In genomic region chr12:54968181-54968730, GRCh38 we compare ENCODE assay signal across 25 cellular contexts. TPM values are rescaled to one million over a fixed set of nuclear protein-coding genes. Genes with fewer than 3 reads are reported as not detected.
A peak's percentile ranks its signal among the peaks of the same experiment; 100 is the strongest.
DNase-seq lines count a peak whose midpoint lies in the region; ATAC-seq and TF ChIP-seq lines count a peak whose summit lies in the region.
"Had no signal": no experiment of that assay in that cellular context is flagged by ENCODE, and none has a peak within 500 bp of the region (broad histone marks: within the 10 kb centered on the region; RNA-seq: fewer than 3 reads in every experiment).

No MANE protein-coding gene starts in this region.

- ATAC-seq in T-cell (replicated peaks in 1 of 4), result peak; percentile 56 to 79 (median 59)
- ATAC-seq in activated naive CD8-positive, alpha-beta T cell treated with anti-CD3 and anti-CD28 coated beads, Interleukin-2, amount 10 ng/mL, durations not matched to agents 7 days and 5 days (ENCODE audit: low read depth), result peak; percentile 55
- ATAC-seq: WTC11 had no signal

- no peak for DNase-seq in activated naive CD4-positive, alpha-beta T cell (lab: John Stamatoyannopoulos, UW)
- DNase-seq in T-cell (peak in 8 of 34 experiments; percentile 2 to 52 (median 22)), NCI-H1436 treated with DMSO at 0.1 percent for 48 hours (lab: John Stamatoyannopoulos, UW) (no peak), NCI-H524 treated with DMSO at 0.1 percent for 48 hours (lab: John Stamatoyannopoulos, UW) (no peak), SKM-1 treated with dmso at 0.1 percent for 144 hours (lab: John Stamatoyannopoulos, UW; ENCODE audit: unreplicated experiment) (no peak)
- no peak for DNase-seq in activated naive CD8-positive, alpha-beta T cell treated with anti-CD3 and anti-CD28 coated beads, Interleukin-2, amount 10 ng/mL, durations not matched to agents 7 days and 5 days
- DNase-seq: foreskin melanocyte; GOT3; hippocampal formation; islet precursor cell; NCI-H146; NCI-H2171 treated with DMSO at 0.1 percent for 48 hours; nucleus accumbens; Right ventricle myocardium superior; stimulated activated CD4-positive, alpha-beta T cell treated with anti-CD3 and anti-CD28 coated beads, Interleukin-4, amount 100 ng/mL, for 4 hours; upper lobe of left lung had no signal

- peaks cover 4% of the 10 kb centered on the region for H3K4me1 ChIP-seq in parathyroid adenoma
- H3K4me1 ChIP-seq: breast epithelium had no signal

- H3K4me2 ChIP-seq in parathyroid adenoma (ENCODE audit: low read length), result no peak overlapping the region

- H3K36me3 Mint-ChIP-seq in activated naive CD4-positive, alpha-beta T cell treated with anti-CD3 and anti-CD28 coated beads, Interleukin-2, amount 50 U/mL, for 24 hours, result peaks cover 55% of the 10 kb centered on the region
- peaks cover 68% of the 10 kb centered on the region for H3K36me3 Mint-ChIP-seq in T-cell
- peaks cover 58% of the 10 kb centered on the region for H3K36me3 Mint-ChIP-seq in activated naive CD8-positive, alpha-beta T cell treated with anti-CD3 and anti-CD28 coated beads, Interleukin-2, amount 10 ng/mL, durations not matched to agents 7 days and 5 days
- H3K36me3 Mint-ChIP-seq: WTC11 had no signal

- no peak for TF ChIP-seq CTCF in parathyroid adenoma (IDR thresholded peaks at IDR 0.05)

- POLR2A ChIA-PET in T-cell (lab: Charles Lee), result interaction anchor here in 1 of 2 donors (0.5 kb wide), 1 partner anchor 10 kb away, joined by 3 read pairs; no protein-coding TSS in a partner anchor
- POLR2A ChIA-PET in activated naive CD8-positive, alpha-beta T cell treated with anti-CD3 and anti-CD28 coated beads, Interleukin-2, amount 10 ng/mL, durations not matched to agents 7 days and 5 days (lab: Charles Lee), result interaction anchor here (1.1 kb wide), 1 partner anchor 15 kb away, joined by 4 read pairs; no protein-coding TSS in a partner anchor

- peak overlapping the region; percentile 59 for H3K4me3 Mint-ChIP-seq in activated naive CD4-positive, alpha-beta T cell treated with anti-CD3 and anti-CD28 coated beads, Interleukin-2, amount 50 U/mL, for 24 hours
- H3K4me3 Mint-ChIP-seq in T-cell, result peak overlapping the region; percentile 53 to 70 (median 69)
- peak overlapping the region; percentile 62 for H3K4me3 Mint-ChIP-seq in activated naive CD8-positive, alpha-beta T cell treated with anti-CD3 and anti-CD28 coated beads, Interleukin-2, amount 10 ng/mL, durations not matched to agents 7 days and 5 days
- H3K4me3 Mint-ChIP-seq: WTC11 had no signal

- no peaks in the 10 kb centered on the region for H3K36me3 ChIP-seq in parathyroid adenoma (ENCODE audit: control insufficient read depth, insufficient read depth, low read length)
- H3K36me3 ChIP-seq: breast epithelium, upper lobe of left lung had no signal

- no peaks in the 10 kb centered on the region for H3K9me3 Mint-ChIP-seq in activated naive CD4-positive, alpha-beta T cell treated with anti-CD3 and anti-CD28 coated beads, Interleukin-2, amount 50 U/mL, for 24 hours
- no peaks in the 10 kb centered on the region for H3K9me3 Mint-ChIP-seq in T-cell
- H3K9me3 Mint-ChIP-seq in activated naive CD8-positive, alpha-beta T cell treated with anti-CD3 and anti-CD28 coated beads, Interleukin-2, amount 10 ng/mL, durations not matched to agents 7 days and 5 days, result no peaks in the 10 kb centered on the region
- H3K9me3 Mint-ChIP-seq: WTC11 had no signal

- CTCF ChIA-PET in T-cell (lab: Charles Lee), result interaction anchor here in 1 of 2 donors (0.6 to 2.9 kb wide), 9 partner anchors 9 to 238 kb away, joined by 3 to 14 read pairs (median 4); partner anchors contain the start of gene TESPA1

- H3K27ac Mint-ChIP-seq in activated naive CD4-positive, alpha-beta T cell treated with anti-CD3 and anti-CD28 coated beads, Interleukin-2, amount 50 U/mL, for 24 hours, result peak overlapping the region; percentile 96
- peak overlapping the region; percentile 86 to 94 for H3K27ac Mint-ChIP-seq in T-cell
- H3K27ac Mint-ChIP-seq in activated naive CD8-positive, alpha-beta T cell treated with anti-CD3 and anti-CD28 coated beads, Interleukin-2, amount 10 ng/mL, durations not matched to agents 7 days and 5 days, result peak overlapping the region; percentile 84
- H3K27ac Mint-ChIP-seq: WTC11 had no signal

- H3K27me3 ChIP-seq in parathyroid adenoma (ENCODE audit: control insufficient read depth, insufficient read depth, low read length), result no peaks in the 10 kb centered on the region
- H3K27me3 ChIP-seq: breast epithelium, upper lobe of left lung had no signal

- H3K9me3 ChIP-seq in parathyroid adenoma (ENCODE audit: control insufficient read depth, low read length), result no peaks in the 10 kb centered on the region
- H3K9me3 ChIP-seq: breast epithelium, upper lobe of left lung had no signal

- H3K9ac ChIP-seq in parathyroid adenoma, result no peak overlapping the region

- no peak overlapping the region for H3K4me3 ChIP-seq in parathyroid adenoma (ENCODE audit: low read depth, low read length)
- H3K4me3 ChIP-seq: breast epithelium, lung, upper lobe of left lung had no signal

- H3K79me2 ChIP-seq in parathyroid adenoma, result no peaks in the 10 kb centered on the region

- no peaks in the 10 kb centered on the region for H3K27me3 Mint-ChIP-seq in activated naive CD4-positive, alpha-beta T cell treated with anti-CD3 and anti-CD28 coated beads, Interleukin-2, amount 50 U/mL, for 24 hours
- no peaks in the 10 kb centered on the region for H3K27me3 Mint-ChIP-seq in T-cell
- H3K27me3 Mint-ChIP-seq in activated naive CD8-positive, alpha-beta T cell treated with anti-CD3 and anti-CD28 coated beads, Interleukin-2, amount 10 ng/mL, durations not matched to agents 7 days and 5 days, result no peaks in the 10 kb centered on the region

- H3K4me1 Mint-ChIP-seq in activated naive CD4-positive, alpha-beta T cell treated with anti-CD3 and anti-CD28 coated beads, Interleukin-2, amount 50 U/mL, for 24 hours, result peaks cover 89% of the 10 kb centered on the region
- peaks cover 78 to 85% (median 84%) of the 10 kb centered on the region in 3 donors for H3K4me1 Mint-ChIP-seq in T-cell
- peaks cover 41% of the 10 kb centered on the region for H3K4me1 Mint-ChIP-seq in activated naive CD8-positive, alpha-beta T cell treated with anti-CD3 and anti-CD28 coated beads, Interleukin-2, amount 10 ng/mL, durations not matched to agents 7 days and 5 days
- H3K4me1 Mint-ChIP-seq: WTC11 had no signal

- peak overlapping the region; percentile 4 for H2AFZ ChIP-seq in parathyroid adenoma

- H3K27ac ChIP-seq in parathyroid adenoma, result peak overlapping the region; percentile 17
- H3K27ac ChIP-seq: breast epithelium, upper lobe of left lung had no signal

RNA-seq across cellular contexts. Expression of gene TESPA1, which starts 16.3 kb away (rescaled TPM):
- total RNA-seq in T-cell, result 100 to 1,000 TPM; 141 to 215 (median 170) TPM
- total RNA-seq in activated naive CD8-positive, alpha-beta T cell treated with anti-CD3 and anti-CD28 coated beads, Interleukin-2, amount 10 ng/mL, durations not matched to agents 7 days and 5 days, result 100 to 1,000 TPM; 105 to 112 TPM
- total RNA-seq: dermis microvascular lymphatic vessel endothelial cell, epithelial cell of proximal tubule, renal cortical epithelial cell had no signal

RNA-seq across cellular contexts. Expression of gene NEUROD4, which starts 51.5 kb away (rescaled TPM):
- total RNA-seq in T-cell, result under 1 TPM in 1 of 5 donors, not detected in 4; 0.06 TPM
- not detected for total RNA-seq in activated naive CD8-positive, alpha-beta T cell treated with anti-CD3 and anti-CD28 coated beads, Interleukin-2, amount 10 ng/mL, durations not matched to agents 7 days and 5 days
- total RNA-seq: breast epithelium, dermis microvascular lymphatic vessel endothelial cell, epithelial cell of proximal tubule, lung, OCI-LY7, renal cortical epithelial cell, Right ventricle myocardium superior, upper lobe of left lung, WTC11 had no signal
